ENCODE assay signal across 21 cellular contexts in genomic region chr7:117250245-117250644, GRCh38.
DNase-seq lines count a peak whose midpoint lies in the region; ATAC-seq, FAIRE-seq and TF ChIP-seq lines count a peak whose summit lies in the region.
"Had no signal": no experiment of that assay in that cellular context is flagged by ENCODE, and none has a peak within 500 bp of the region (broad histone marks: within the 10 kb centered on the region; RNA-seq: fewer than 3 reads in every experiment).

No MANE protein-coding gene starts in this region.

- peak overlapping the region; percentile 90 for H2BK20ac ChIP-seq in IMR-90 (ENCODE audit: low read depth, low read length)

- no peak overlapping the region for H3K56ac ChIP-seq in IMR-90 (ENCODE audit: extremely low read depth, insufficient read depth, low read length)

- H3K9ac ChIP-seq in GM23248 (no peak overlapping the region), IMR-90 (ENCODE audit: low read depth, low read length) (no peak overlapping the region), mesenchymal stem cell (ENCODE audit: low read length) (peak overlapping the region; percentile 17), smooth muscle cell (ENCODE audit: low read depth) (peak overlapping the region; percentile 89)

- ATAC-seq in IMR-90 (ENCODE audit: low read depth) (no peak), GM21576 (IDR thresholded peaks at IDR 0.05; ENCODE audit: unreplicated experiment) (no peak), GM19455 (IDR thresholded peaks at IDR 0.05; ENCODE audit: unreplicated experiment) (no peak)
- ATAC-seq: A549, GM23338, HCT116 had no signal

- TF ChIP-seq POLR2A in IMR-90 (IDR thresholded peaks at IDR 0.05; ENCODE audit: low read depth, low read length), result no peak

- H3K18ac ChIP-seq in IMR-90 (ENCODE audit: low read depth, low read length) (peak overlapping the region; percentile 93), mesenchymal stem cell (ENCODE audit: low read depth in 1 of 2, low read length in 2 of 2) (no peak overlapping the region)

- no peaks in the 10 kb centered on the region for H3K27me3 ChIP-seq in GM23248 (replicated peaks; ENCODE audit: insufficient read depth)
- no peaks in the 10 kb centered on the region for H3K27me3 ChIP-seq in IMR-90 (ENCODE audit: control insufficient read depth, insufficient read depth, low read length)
- no peaks in the 10 kb centered on the region for H3K27me3 ChIP-seq in mesenchymal stem cell (ENCODE audit: control insufficient read depth in 1 of 2, insufficient read depth in 1 of 2, low read length in 2 of 2)
- no peaks in the 10 kb centered on the region for H3K27me3 ChIP-seq in smooth muscle cell (ENCODE audit: low read depth)

- H2AFZ ChIP-seq in GM23248 (no peak overlapping the region), IMR-90 (replicated peaks; ENCODE audit: low read length, poor library complexity) (peak overlapping the region; percentile 24), mesenchymal stem cell (ENCODE audit: low read depth, low read length) (no peak overlapping the region), smooth muscle cell (ENCODE audit: low read depth) (no peak overlapping the region)
- H2AFZ ChIP-seq: GM23338 had no signal

- H2BK15ac ChIP-seq in IMR-90 (ENCODE audit: low read depth, low read length), result peak overlapping the region; percentile 86; the same call in 2 of the 3 replicates
- H2BK15ac ChIP-seq in mesenchymal stem cell (ENCODE audit: low read depth, poor library complexity, severe bottlenecking), result no peak overlapping the region

- no peak for TF ChIP-seq CTCF in IMR-90 (conservative IDR thresholded peaks at IDR 0.05; ENCODE audit: low read depth, low read length)
- no peak for TF ChIP-seq CTCF in smooth muscle cell (IDR thresholded peaks at IDR 0.05; ENCODE audit: borderline replicate concordance, insufficient read depth, poor library complexity, severe bottlenecking)

- H3K9me2 ChIP-seq in GM23248 (ENCODE audit: insufficient read depth), result no peaks in the 10 kb centered on the region

- peak overlapping the region; percentile 30; the same call in 1 of the 2 replicates for H3K23ac ChIP-seq in IMR-90 (ENCODE audit: low read depth, low read length)
- no peak overlapping the region for H3K23ac ChIP-seq in mesenchymal stem cell (ENCODE audit: low read length in 2 of 2)

- H3F3A ChIP-seq in GM23248 (ENCODE audit: insufficient read depth) (peaks cover 24% of the 10 kb centered on the region), smooth muscle cell (ENCODE audit: low read depth) (peaks cover 19% of the 10 kb centered on the region)

- H2AK5ac ChIP-seq in IMR-90 (ENCODE audit: low read depth, low read length), result peak overlapping the region; percentile 92; the same call in 1 of the 2 replicates
- H2AK5ac ChIP-seq in mesenchymal stem cell (ENCODE audit: low read length, severe bottlenecking), result peak overlapping the region; percentile 16

- no peaks in the 10 kb centered on the region for H4K20me1 ChIP-seq in GM23248 (ENCODE audit: insufficient read depth)
- no peaks in the 10 kb centered on the region for H4K20me1 ChIP-seq in IMR-90 (ENCODE audit: insufficient read depth, low read length)
- no peaks in the 10 kb centered on the region for H4K20me1 ChIP-seq in smooth muscle cell (ENCODE audit: low read depth)

- no peak overlapping the region for H2BK12ac ChIP-seq in mesenchymal stem cell (ENCODE audit: low read length in 2 of 2)

- no TSS peak for BruUV-seq in IMR-90 (replicated peaks; lab: Mats Ljungman, UMichigan)

- peak overlapping the region; percentile 77 for H3K14ac ChIP-seq in IMR-90 (replicated peaks; ENCODE audit: low read depth, low read length)
- H3K14ac ChIP-seq in mesenchymal stem cell (ENCODE audit: low read length in 2 of 2), result no peak overlapping the region

- no peak for FAIRE-seq in urothelium cell line (lab: Jason Lieb, UNC)
- FAIRE-seq: A549, GM12891, GM18507 had no signal

- intact Hi-C loops in IMR-90 (cut with micrococcal nuclease), result loop anchor here (2.0 to 5.0 kb wide), 2 partner anchors 19 to 1018 kb away; no protein-coding TSS in a partner anchor

- peaks cover 28% of the 10 kb centered on the region for H3K4me1 ChIP-seq in GM23248 (ENCODE audit: insufficient read depth)
- peaks cover 26% of the 10 kb centered on the region for H3K4me1 ChIP-seq in IMR-90 (ENCODE audit: control insufficient read depth, insufficient read depth, low read length)
- H3K4me1 ChIP-seq in mesenchymal stem cell (ENCODE audit: control insufficient read depth, insufficient read depth, low read depth, low read length), result peaks cover 16% of the 10 kb centered on the region
- peaks cover 6% of the 10 kb centered on the region for H3K4me1 ChIP-seq in smooth muscle cell (ENCODE audit: low read depth)
- H3K4me1 ChIP-seq: A549 had no signal

- peak overlapping the region; percentile 4 for H3K4me2 ChIP-seq in GM23248 (ENCODE audit: unreplicated experiment)
- no peak overlapping the region for H3K4me2 ChIP-seq in IMR-90 (ENCODE audit: low read depth, low read length)
- no peak overlapping the region for H3K4me2 ChIP-seq in mesenchymal stem cell (ENCODE audit: low read length, poor library complexity, severe bottlenecking)
- H3K4me2 ChIP-seq in smooth muscle cell, result peak overlapping the region; percentile 74
- H3K4me2 ChIP-seq: A549, GM23338 had no signal

- H2BK120ac ChIP-seq in IMR-90 (ENCODE audit: low read depth, low read length) (peak overlapping the region; percentile 98), mesenchymal stem cell (ENCODE audit: low read depth, low read length) (no peak overlapping the region)

- peak overlapping the region; percentile 48 to 98; a peak in 3 of 4 replicates for H4K8ac ChIP-seq in IMR-90 (ENCODE audit: low read depth in 2 of 2, low read length in 2 of 2)
- H4K8ac ChIP-seq in mesenchymal stem cell (ENCODE audit: low read length), result no peak overlapping the region

- DNase-seq in GM23248 (no peak), IMR-90 (no peak), mesenchymal stem cell (no peak), smooth muscle cell (lab: John Stamatoyannopoulos, UW; ENCODE audit: unreplicated experiment) (no peak), urothelium cell line (ENCODE audit: low spot score) (no peak), NCI-H82 treated with DMSO at 0.1 percent for 48 hours (lab: John Stamatoyannopoulos, UW; ENCODE audit: unreplicated experiment) (no peak)
- DNase-seq: 8988T; ACHN; C1 segment of cervical spinal cord; Calu3; CD4-positive, alpha-beta memory T cell; COR-L47; GF-D8; H9 had no signal

- peak overlapping the region; percentile 98 for H4K91ac ChIP-seq in IMR-90 (ENCODE audit: insufficient read depth, low read depth, low read length)
- no peak overlapping the region for H4K91ac ChIP-seq in mesenchymal stem cell (ENCODE audit: low read length)

- H3K79me1 ChIP-seq in IMR-90 (ENCODE audit: low read depth in 1 of 2, low read length in 2 of 2) (no peaks in the 10 kb centered on the region), mesenchymal stem cell (replicated peaks; ENCODE audit: low read length, poor library complexity, severe bottlenecking) (no peaks in the 10 kb centered on the region)

- dilution Hi-C loops in IMR-90 (cut with HindIII; ENCODE audit: low sequenced_read_pairs, unreplicated experiment), result no loop called here

- H3K9me1 ChIP-seq in IMR-90 (ENCODE audit: insufficient read depth, low read length), result peaks cover 23% of the 10 kb centered on the region

- in situ Hi-C loops in GM23248 (cut with MboI), result no loop called here
- in situ Hi-C loops in IMR-90 (cut with MboI; ENCODE audit: low sequenced_read_pairs), result no loop called here

- H3K36me3 ChIP-seq in GM23248 (ENCODE audit: low read depth), result no peaks in the 10 kb centered on the region
- H3K36me3 ChIP-seq in IMR-90 (ENCODE audit: control insufficient read depth, insufficient read depth, low read length), result no peaks in the 10 kb centered on the region
- no peaks in the 10 kb centered on the region for H3K36me3 ChIP-seq in mesenchymal stem cell (ENCODE audit: control insufficient read depth in 1 of 2, insufficient read depth in 2 of 2, low read depth in 1 of 2, low read length in 2 of 2)
- H3K36me3 ChIP-seq in smooth muscle cell (ENCODE audit: low read depth), result no peaks in the 10 kb centered on the region

- H3K79me2 ChIP-seq in GM23248 (ENCODE audit: insufficient read depth) (no peaks in the 10 kb centered on the region), smooth muscle cell (ENCODE audit: low read depth) (no peaks in the 10 kb centered on the region)

- POLR2A ChIA-PET in IMR-90 (lab: Charles Lee; ENCODE audit: unreplicated experiment), result no interaction called here

- H3K4me3 ChIP-seq in GM23248 (no peak overlapping the region), IMR-90 (ENCODE audit: insufficient read depth, low read depth, low read length) (no peak overlapping the region), mesenchymal stem cell (ENCODE audit: insufficient read depth in 1 of 2, low read depth in 1 of 2, low read length in 2 of 2) (no peak overlapping the region), smooth muscle cell (no peak overlapping the region)
- H3K4me3 ChIP-seq: A549, GM23338 had no signal

- H3K9me3 ChIP-seq in GM23248 (ENCODE audit: low read depth) (no peaks in the 10 kb centered on the region), IMR-90 (ENCODE audit: control insufficient read depth, insufficient read depth, low read length) (no peaks in the 10 kb centered on the region), mesenchymal stem cell (ENCODE audit: control insufficient read depth, low read length) (no peaks in the 10 kb centered on the region), smooth muscle cell (replicated peaks; ENCODE audit: low read depth) (no peaks in the 10 kb centered on the region)

- H3K27ac ChIP-seq in GM23248 (peak overlapping the region; percentile 78), IMR-90 (ENCODE audit: insufficient read depth, low read length) (peak overlapping the region; percentile 68; the same call in 1 of the 2 replicates), mesenchymal stem cell (ENCODE audit: low read length, poor library complexity, severe bottlenecking) (no peak overlapping the region), smooth muscle cell (ENCODE audit: low read depth) (peak overlapping the region; percentile 98)
- H3K27ac ChIP-seq: A549 had no signal

- peak overlapping the region; percentile 96 for H4K5ac ChIP-seq in IMR-90 (ENCODE audit: low read depth, low read length)

- H2AK9ac ChIP-seq in IMR-90 (replicated peaks; ENCODE audit: low read depth, low read length, poor library complexity), result peak overlapping the region; percentile 2

- CTCF ChIA-PET in IMR-90 (lab: Yijun Ruan, JAX), result interaction anchor here (0.7 to 1.1 kb wide), 3 partner anchors 38 to 206 kb away, joined by 3 to 4 read pairs (median 3); no protein-coding TSS in a partner anchor

- no peak for TF ChIP-seq RAD21 in IMR-90 (IDR thresholded peaks at IDR 0.05; ENCODE audit: low read length)

- H3K4ac ChIP-seq in IMR-90 (ENCODE audit: low read depth, low read length), result peak overlapping the region; percentile 98
- H3K4ac ChIP-seq in mesenchymal stem cell (ENCODE audit: low read depth in 1 of 2, low read length in 2 of 2), result no peak overlapping the region

- H2BK5ac ChIP-seq in IMR-90 (ENCODE audit: low read depth, low read length, poor library complexity, severe bottlenecking), result peak overlapping the region; percentile 97
- H2BK5ac ChIP-seq in mesenchymal stem cell (ENCODE audit: low read depth, low read length, poor library complexity, severe bottlenecking), result no peak overlapping the region

TF ChIP-seq in IMR-90, 13 proteins besides CTCF, POLR2A, EP300 and RAD21 (continues in another document):
- TF ChIP-seq RFX5 (IDR thresholded peaks at IDR 0.05; ENCODE audit: low read depth, low read length) (no peak), RCOR1 (IDR thresholded peaks at IDR 0.05; ENCODE audit: insufficient replicate concordance, low read length) (no peak), BHLHE40 (IDR thresholded peaks at IDR 0.05; ENCODE audit: low read depth, low read length) (no peak)

Comparison
In these comparisons a context has a peak if more than half of its experiments do, and no peak if none do; other contexts are left out.
1. H3K4me2 ChIP-seq: peak in GM23248 (single experiment) and smooth muscle cell (single experiment); none in IMR-90 (single experiment) and mesenchymal stem cell (single experiment).
2. H3K9ac ChIP-seq: peak in mesenchymal stem cell (single experiment) and smooth muscle cell (single experiment); none in GM23248 (single experiment) and IMR-90 (single experiment).